32 cellular contexts compared by ENCODE assay signal in the genomic region with DNA sequence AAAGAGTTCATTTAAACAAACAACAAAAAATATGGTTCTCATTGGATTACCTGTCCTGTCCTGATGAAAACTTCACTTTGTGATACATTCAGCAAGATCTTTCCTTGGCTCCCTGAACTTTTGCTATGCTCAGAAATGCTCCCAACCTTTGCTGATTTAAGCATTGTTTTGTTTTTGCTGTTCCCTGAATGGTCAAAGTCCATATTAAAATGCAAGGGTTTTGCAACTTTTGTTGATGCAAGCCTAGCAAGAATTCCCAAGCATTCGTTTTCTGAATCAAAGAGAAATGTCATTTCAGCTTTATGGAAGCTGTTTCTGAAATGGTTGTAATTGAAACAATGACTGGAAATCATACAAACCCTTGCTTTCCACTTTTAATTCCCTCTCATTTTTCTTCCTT. TPM values are rescaled to one million over a fixed set of nuclear protein-coding genes. Genes with fewer than 3 reads are reported as not detected.
"Had no signal": no experiment of that assay in that cellular context is flagged by ENCODE, and none has a peak within 500 bp of the region (broad histone marks: within the 10 kb centered on the region; RNA-seq: fewer than 3 reads in every experiment).

No MANE protein-coding gene starts in this region.

- H3K9me3 Mint-ChIP-seq: activated CD4-positive, alpha-beta memory T cell treated with anti-CD3 and anti-CD28 coated beads for 36 hours; activated naive CD8-positive, alpha-beta T cell treated with anti-CD3 and anti-CD28 coated beads, Interleukin-2, amount 10 ng/mL, durations not matched to agents 7 days and 5 days; activated T-cell treated with anti-CD3 and anti-CD28 coated beads, Interleukin-2, amount 50 U/mL, for 4 hours; T-helper 1 cell treated with Interleukin-12 subunit alpha and Interleukin-12 subunit beta and Interleukin-4 antibody, amounts not matched to agents 30 μg/mL and 1 μg/mL, for 36 hours; T-helper 2 cell treated with Interferon-gamma antibody and Interleukin-4, amounts not matched to agents 5 μg/mL and 100 μg/mL, for 36 hours had no signal

- H3K27me3 Mint-ChIP-seq: activated CD4-positive, alpha-beta memory T cell treated with anti-CD3 and anti-CD28 coated beads for 36 hours had no signal

- H3K9me3 ChIP-seq: MG63, SJCRH30, SK-N-SH had no signal

- H3K27ac ChIP-seq: brain microvascular endothelial cell, SJCRH30 had no signal

- H3K27me3 ChIP-seq: brain microvascular endothelial cell, SJCRH30 had no signal

- H3K4me3 ChIP-seq: MG63, SJCRH30 had no signal

- H3K9me2 ChIP-seq: SK-N-SH had no signal

- H3K4me3 Mint-ChIP-seq: activated CD4-positive, alpha-beta memory T cell treated with anti-CD3 and anti-CD28 coated beads for 36 hours; activated naive CD8-positive, alpha-beta T cell treated with anti-CD3 and anti-CD28 coated beads, Interleukin-2, amount 10 ng/mL, durations not matched to agents 7 days and 5 days; activated T-cell treated with anti-CD3 and anti-CD28 coated beads, Interleukin-2, amount 50 U/mL, for 4 hours; T-helper 1 cell treated with Interleukin-12 subunit alpha and Interleukin-12 subunit beta and Interleukin-4 antibody, amounts not matched to agents 30 μg/mL and 1 μg/mL, for 36 hours; T-helper 2 cell treated with Interferon-gamma antibody and Interleukin-4, amounts not matched to agents 5 μg/mL and 100 μg/mL, for 36 hours had no signal

- ATAC-seq: activated T-cell treated with anti-CD3 and anti-CD28 coated beads, Interleukin-2, amount 50 U/mL, for 4 hours; Panc1 had no signal

- H3K27ac Mint-ChIP-seq: activated naive CD8-positive, alpha-beta T cell treated with anti-CD3 and anti-CD28 coated beads, Interleukin-2, amount 10 ng/mL, durations not matched to agents 7 days and 5 days; T-helper 1 cell treated with Interleukin-12 subunit alpha and Interleukin-12 subunit beta and Interleukin-4 antibody, amounts not matched to agents 30 μg/mL and 1 μg/mL, for 36 hours; T-helper 2 cell treated with Interferon-gamma antibody and Interleukin-4, amounts not matched to agents 5 μg/mL and 100 μg/mL, for 36 hours had no signal

- H3K4me2 ChIP-seq: SK-N-SH had no signal

- H3K36me3 ChIP-seq: brain microvascular endothelial cell had no signal

- H3K9ac ChIP-seq: SK-N-SH had no signal

- DNase-seq: activated CD4-positive, alpha-beta T cell treated with anti-CD3 and anti-CD28 coated beads, Interleukin-2, amount 50 U/mL, for 1 hour; activated CD4-positive, CD25-positive, alpha-beta regulatory T cell treated with anti-CD3 and anti-CD28 coated beads, Interleukin-2, amount 50 U/mL, for 72 hours; activated CD8-positive, alpha-beta memory T cell treated with anti-CD3 and anti-CD28 coated beads, Interleukin-2, amount 50 U/mL, for 4 hours; activated effector memory CD4-positive, alpha-beta T cell treated with Interleukin-2 at 50 U/mL for 16 hours; activated naive CD4-positive, alpha-beta T cell; activated naive CD4-positive, alpha-beta T cell treated with anti-CD3 and anti-CD28 coated beads, Interleukin-2, amount 50 U/mL, for 16 hours; activated naive CD8-positive, alpha-beta T cell treated with anti-CD3 and anti-CD28 coated beads, Interleukin-2, amount 10 ng/mL, durations not matched to agents 7 days and 5 days; activated T-cell treated with anti-CD3 and anti-CD28 coated beads for 4 hours; activated T-cell treated with anti-CD3 and anti-CD28 coated beads, Interleukin-2, amount 50 U/mL, for 4 hours; amniotic stem cell; aorta; brain microvascular endothelial cell; central memory CD4-positive, alpha-beta T cell; Kasumi-1; KG1; MG63; NCI-H1048; NCI-H1105 treated with DMSO at 0.1 percent for 48 hours; NCI-H1436; NCI-H1694; NCI-H1930; NCI-H345; NCI-H524 treated with DMSO at 0.1 percent for 48 hours; SHP77; SJCRH30; SK-N-SH had no signal

RNA-seq across cellular contexts. Expression of a gene that starts 31.3 kb away (rescaled TPM):
- total RNA-seq: activated CD4-positive, alpha-beta memory T cell treated with anti-CD3 and anti-CD28 coated beads for 36 hours; activated naive CD8-positive, alpha-beta T cell treated with anti-CD3 and anti-CD28 coated beads, Interleukin-2, amount 10 ng/mL, durations not matched to agents 7 days and 5 days; NCI-H460; RPMI7951; SJCRH30 had no signal
- polyA plus RNA-seq: SK-N-SH had no signal
